Comparison of ENCODE assay signal across 10 cellular contexts in the genomic region with DNA sequence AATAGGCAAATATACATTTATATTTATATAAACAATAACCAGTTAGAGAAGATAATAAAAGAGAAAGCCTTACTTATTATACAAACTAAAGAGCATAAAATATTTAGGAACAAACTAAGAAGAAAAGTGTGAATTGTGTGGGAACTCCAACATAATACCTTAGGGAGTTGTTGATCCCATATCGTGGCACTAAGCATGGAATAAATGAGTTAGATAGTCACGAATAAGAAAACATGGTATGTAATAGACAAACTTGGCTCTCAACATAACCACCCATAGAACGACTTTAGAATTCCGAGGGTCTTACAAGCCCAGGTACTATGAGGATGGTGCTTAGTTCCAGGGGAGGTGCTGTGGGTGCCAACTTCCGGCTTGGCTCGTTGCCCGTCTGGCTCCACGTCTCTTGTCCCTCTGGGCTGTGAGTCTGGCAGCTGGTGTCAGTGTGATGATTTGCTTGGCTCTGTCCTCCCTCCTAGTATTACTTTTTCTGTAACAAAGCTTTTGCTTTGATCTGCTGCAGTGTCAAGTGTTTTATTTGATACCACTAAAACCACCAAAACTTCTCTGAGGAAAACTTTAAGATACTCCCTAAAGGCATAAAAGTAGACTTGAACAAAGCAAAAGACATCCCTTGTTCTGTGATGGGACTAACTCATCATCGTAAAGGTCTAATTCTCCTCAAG. TPM values are rescaled to one million over a fixed set of nuclear protein-coding genes. Genes with fewer than 3 reads are reported as not detected.
A peak's percentile ranks its signal among the peaks of the same experiment; 100 is the strongest.
DNase-seq lines count a peak whose midpoint lies in the region; ATAC-seq and TF ChIP-seq lines count a peak whose summit lies in the region.
"Had no signal": no experiment of that assay in that cellular context is flagged by ENCODE, and none has a peak within 500 bp of the region (broad histone marks: within the 10 kb centered on the region; RNA-seq: fewer than 3 reads in every experiment).

No MANE protein-coding gene starts in this region.

- H3K9me3 Mint-ChIP-seq in effector memory CD8-positive, alpha-beta T cell: no peaks in the 10 kb centered on the region

- H3K27ac Mint-ChIP-seq in effector memory CD8-positive, alpha-beta T cell: no peak overlapping the region

- no peaks in the 10 kb centered on the region for H3K36me3 ChIP-seq in transverse colon

- no peak for TF ChIP-seq CTCF in transverse colon (IDR thresholded peaks at IDR 0.05)

- in situ Hi-C loops in transverse colon (cut with MboI; ENCODE audit: low pct_ligation_motif_present in 1 of 4, low pct_unique_long_range_greater_than_20kb in 1 of 4, low sequenced_read_pairs in 3 of 4): no loop called here

- no peaks in the 10 kb centered on the region for H3K9me3 ChIP-seq in transverse colon

- no peak for ATAC-seq in effector memory CD8-positive, alpha-beta T cell (replicated peaks)

- H3K4me3 ChIP-seq in transverse colon: no peak overlapping the region

- peak; percentile 63 for DNase-seq in NCI-H748 (lab: John Stamatoyannopoulos, UW; ENCODE audit: unreplicated experiment)
- DNase-seq in NCI-H748 treated with DMSO at 0.1 percent for 48 hours (lab: John Stamatoyannopoulos, UW): no peak
- DNase-seq in NCI-H69 (lab: John Stamatoyannopoulos, UW): peak; percentile 76
- peak; percentile 78 for DNase-seq in cardiac septum (ENCODE audit: low spot score)
- DNase-seq in transverse colon: peak; percentile 70
- no peak for DNase-seq in effector memory CD8-positive, alpha-beta T cell
- no peak for DNase-seq in activated naive CD4-positive, alpha-beta T cell treated with Interleukin-2 at 50 U/mL for 16 hours
- no peak for DNase-seq in retina
- DNase-seq: GF-D8, IMR-90 had no signal

- peaks cover 7 to 24% of the 10 kb centered on the region in 2 donors for H3K27me3 Mint-ChIP-seq in effector memory CD8-positive, alpha-beta T cell

- H3K36me3 Mint-ChIP-seq in effector memory CD8-positive, alpha-beta T cell (ENCODE audit: insufficient read depth): no peaks in the 10 kb centered on the region

- peaks cover 0 to 6% (median 4%) of the 10 kb centered on the region in 4 donors for H3K4me1 ChIP-seq in transverse colon

- no peak overlapping the region for H3K27ac ChIP-seq in transverse colon

- no peaks in the 10 kb centered on the region for H3K4me1 Mint-ChIP-seq in effector memory CD8-positive, alpha-beta T cell (ENCODE audit: low read depth in 2 of 2)

- no peak for TF ChIP-seq EP300 in transverse colon (IDR thresholded peaks at IDR 0.05; ENCODE audit: low read depth)

- H3K4me3 Mint-ChIP-seq in effector memory CD8-positive, alpha-beta T cell: no peak overlapping the region

- intact Hi-C loops in cardiac septum (cut with DNase I) (no loop called here), transverse colon (cut with DNase I; ENCODE audit: low total_unique reads) (no loop called here)

- H3K27me3 ChIP-seq in transverse colon: peaks cover 7% of the 10 kb centered on the region

- 38 to 49% methylated on average over 3 to 9 of the region's 9 CpGs for WGBS in transverse colon (ENCODE audit: low coverage in 1 of 2), 2 donors

- no peak for TF ChIP-seq POLR2A in transverse colon (IDR thresholded peaks at IDR 0.05)

RNA-seq across cellular contexts. Expression of a gene that starts 9.5 kb away (rescaled TPM):
- 105 TPM for total RNA-seq in cardiac septum
- 10 to 100 TPM in 1 of 4 donors, 1 to 10 TPM in 3; 1.2 to 10.5 (median 2.9) TPM for total RNA-seq in transverse colon

Comparison
In these comparisons a context has a peak if more than half of its experiments do, and no peak if none do; other contexts are left out.
1. DNase-seq: peak in NCI-H748 (single experiment), NCI-H69 (single experiment), cardiac septum (single experiment) and transverse colon (single experiment); none in NCI-H748 treated with DMSO at 0.1 percent for 48 hours (single experiment), effector memory CD8-positive, alpha-beta T cell (0 of 3), activated naive CD4-positive, alpha-beta T cell treated with Interleukin-2 at 50 U/mL for 16 hours (single experiment) and retina (single experiment).